ENCODE assay signal across 14 cellular contexts in genomic region chr5:108295588-108296368, GRCh38.
A peak's percentile ranks its signal among the peaks of the same experiment; 100 is the strongest.
DNase-seq lines count a peak whose midpoint lies in the region; ATAC-seq and TF ChIP-seq lines count a peak whose summit lies in the region.
"Had no signal": no experiment of that assay in that cellular context is flagged by ENCODE, and none has a peak within 500 bp of the region (broad histone marks: within the 10 kb centered on the region; RNA-seq: fewer than 3 reads in every experiment).

No MANE protein-coding gene starts in this region.

- CTCF ChIA-PET in OCI-LY7 (lab: Charles Lee; ENCODE audit: unreplicated experiment), result no interaction called here

- H3K4me2 ChIP-seq in OCI-LY7 (ENCODE audit: low read length), result no peak overlapping the region

- ATAC-seq in mucosa of descending colon (peak; percentile 78), GM21528 (IDR thresholded peaks at IDR 0.05; ENCODE audit: low FRiP score, unreplicated experiment) (no peak)
- ATAC-seq: activated CD4-positive, alpha-beta T cell treated with anti-CD3 and anti-CD28 coated beads for 36 hours; HepG2 had no signal

- H3K9me3 Mint-ChIP-seq in chondrocyte (ENCODE audit: low read depth), result no peaks in the 10 kb centered on the region

- peaks cover 6% of the 10 kb centered on the region for H3K4me1 Mint-ChIP-seq in chondrocyte (ENCODE audit: low read depth)

- TF ChIP-seq CTCF in epithelial cell of proximal tubule (conservative IDR thresholded peaks at IDR 0.05; ENCODE audit: low read depth, low read length), result no peak
- no peak for TF ChIP-seq CTCF in mucosa of descending colon (IDR thresholded peaks at IDR 0.05)
- no peak for TF ChIP-seq CTCF in OCI-LY7 (conservative IDR thresholded peaks at IDR 0.05; ENCODE audit: low read length)
- no peak for TF ChIP-seq CTCF in chondrocyte (IDR thresholded peaks at IDR 0.05)

- no peaks in the 10 kb centered on the region for H3K79me2 ChIP-seq in OCI-LY7 (ENCODE audit: insufficient read depth, low read depth, low read length)

- H2AFZ ChIP-seq in OCI-LY7 (ENCODE audit: low read length), result no peak overlapping the region

- no TSS peak for BruUV-seq in OCI-LY7 (replicated peaks; lab: Mats Ljungman, UMichigan)

- H3K9me3 ChIP-seq in mucosa of descending colon (no peaks in the 10 kb centered on the region), OCI-LY7 (ENCODE audit: low read length) (no peaks in the 10 kb centered on the region)
- H3K9me3 ChIP-seq: psoas muscle, thoracic aorta had no signal

- no peaks in the 10 kb centered on the region for H3K9me2 ChIP-seq in OCI-LY7 (ENCODE audit: insufficient read depth, low read length)

- H3K36me3 ChIP-seq in mucosa of descending colon (ENCODE audit: low read depth) (no peaks in the 10 kb centered on the region), OCI-LY7 (ENCODE audit: insufficient read depth, low read length) (no peaks in the 10 kb centered on the region)
- H3K36me3 ChIP-seq: thoracic aorta had no signal

- intact Hi-C loops in mucosa of descending colon (cut with DNase I, micrococcal nuclease) (no loop called here), OCI-LY7 (cut with micrococcal nuclease; ENCODE audit: unreplicated experiment) (no loop called here)

- peaks cover 10% of the 10 kb centered on the region for H3K4me1 ChIP-seq in mucosa of descending colon (ENCODE audit: low read depth)
- H3K4me1 ChIP-seq in OCI-LY7 (ENCODE audit: insufficient read depth, low read length, poor library complexity, severe bottlenecking), result no peaks in the 10 kb centered on the region

- no peaks in the 10 kb centered on the region for H3K36me3 Mint-ChIP-seq in chondrocyte (ENCODE audit: low read depth)

- no peaks in the 10 kb centered on the region; the same call in 1 of the 2 replicates for H4K20me1 ChIP-seq in OCI-LY7 (ENCODE audit: insufficient read depth, low read length)

- DNase-seq in EH (ENCODE audit: low read depth), result peak; percentile 26
- DNase-seq in NCI-H226, result peak; percentile 18
- DNase-seq in epithelial cell of proximal tubule (ENCODE audit: low read depth), result peak; percentile 7
- DNase-seq in mucosa of descending colon, result no peak
- no peak for DNase-seq in OCI-LY7 (ENCODE audit: low spot score)
- no peak for DNase-seq in NCI-H1105 (lab: John Stamatoyannopoulos, UW)
- no peak for DNase-seq in chondrocyte (ENCODE audit: low spot score)
- DNase-seq: activated CD4-positive, alpha-beta T cell treated with anti-CD3 and anti-CD28 coated beads for 36 hours; NCI-H510A; psoas muscle had no signal

- no peak overlapping the region for H3K27ac Mint-ChIP-seq in chondrocyte (ENCODE audit: unreplicated experiment)
- H3K27ac Mint-ChIP-seq: activated CD4-positive, alpha-beta T cell treated with anti-CD3 and anti-CD28 coated beads for 36 hours had no signal

- H3K4me3 ChIP-seq in epithelial cell of proximal tubule (ENCODE audit: low read depth, low read length), result no peak overlapping the region
- no peak overlapping the region for H3K4me3 ChIP-seq in mucosa of descending colon
- H3K4me3 ChIP-seq in OCI-LY7 (ENCODE audit: low read depth, low read length, poor library complexity, severe bottlenecking), result no peak overlapping the region
- H3K4me3 ChIP-seq: coronary artery, psoas muscle, thoracic aorta had no signal

- H3K27ac ChIP-seq in OCI-LY7 (ENCODE audit: low read depth, low read length, poor library complexity, severe bottlenecking), result no peak overlapping the region
- H3K27ac ChIP-seq: coronary artery, psoas muscle, thoracic aorta had no signal

- H3K27me3 Mint-ChIP-seq in chondrocyte (ENCODE audit: low read depth), result no peaks in the 10 kb centered on the region
- H3K27me3 Mint-ChIP-seq: activated CD4-positive, alpha-beta T cell treated with anti-CD3 and anti-CD28 coated beads for 36 hours had no signal

- POLR2A ChIA-PET in OCI-LY7 (lab: Charles Lee), result no interaction called here

- H3K4me3 Mint-ChIP-seq in chondrocyte (ENCODE audit: unreplicated experiment), result no peak overlapping the region
- H3K4me3 Mint-ChIP-seq: activated CD4-positive, alpha-beta T cell treated with anti-CD3 and anti-CD28 coated beads for 36 hours had no signal

Comparison
In these comparisons a context has a peak if more than half of its experiments do, and no peak if none do; other contexts are left out.
1. DNase-seq: peak in EH (single experiment), NCI-H226 (single experiment) and epithelial cell of proximal tubule (single experiment); none in mucosa of descending colon (0 of 3), OCI-LY7 (single experiment), NCI-H1105 (single experiment) and chondrocyte (single experiment).